Comparison of ENCODE assay signal across 16 cellular contexts in genomic region chr9:95770653-95771131, GRCh38.
DNase-seq lines count a peak whose midpoint lies in the region; ATAC-seq and TF ChIP-seq lines count a peak whose summit lies in the region.
"Had no signal": no experiment of that assay in that cellular context is flagged by ENCODE, and none has a peak within 500 bp of the region (broad histone marks: within the 10 kb centered on the region; RNA-seq: fewer than 3 reads in every experiment).

No MANE protein-coding gene starts in this region.

- no peak for TF ChIP-seq CTCF in gastroesophageal sphincter (IDR thresholded peaks at IDR 0.05)

- no peak for ATAC-seq in gastroesophageal sphincter
- ATAC-seq in activated CD8-positive, alpha-beta T cell treated with anti-CD3 and anti-CD28 coated beads, Interleukin-2, amount 10 ng/mL, durations not matched to agents 7 days and 5 days = no peak
- ATAC-seq: psoas muscle had no signal

- H3K4me1 Mint-ChIP-seq in activated CD8-positive, alpha-beta T cell treated with anti-CD3 and anti-CD28 coated beads, Interleukin-2, amount 10 ng/mL, durations not matched to agents 7 days and 5 days (ENCODE audit: low read depth) = peaks cover 20% of the 10 kb centered on the region
- H3K4me1 Mint-ChIP-seq: activated naive CD4-positive, alpha-beta T cell treated with anti-CD3 and anti-CD28 coated beads, Interleukin-2, amount 10 ng/mL, durations not matched to agents 7 days and 5 days; naive B cell had no signal

- H3K4me3 ChIP-seq in HUES48 (ENCODE audit: low read depth, low read length) = peak overlapping the region; percentile 44
- no peak overlapping the region for H3K4me3 ChIP-seq in stomach smooth muscle (ENCODE audit: low read length in 2 of 2)
- H3K4me3 ChIP-seq in gastroesophageal sphincter = no peak overlapping the region
- H3K4me3 ChIP-seq: psoas muscle had no signal

- H3K9ac ChIP-seq in HUES48 (ENCODE audit: low read depth, low read length) = no peak overlapping the region
- H3K9ac ChIP-seq in stomach smooth muscle (ENCODE audit: low read length in 2 of 2) = no peak overlapping the region

- CTCF ChIA-PET in activated CD8-positive, alpha-beta T cell treated with anti-CD3 and anti-CD28 coated beads, Interleukin-2, amount 10 ng/mL, durations not matched to agents 7 days and 5 days (lab: Charles Lee) = no interaction called here

- H3K4me3 Mint-ChIP-seq in activated CD8-positive, alpha-beta T cell treated with anti-CD3 and anti-CD28 coated beads, Interleukin-2, amount 10 ng/mL, durations not matched to agents 7 days and 5 days = no peak overlapping the region
- H3K4me3 Mint-ChIP-seq: activated naive CD4-positive, alpha-beta T cell treated with anti-CD3 and anti-CD28 coated beads, Interleukin-2, amount 10 ng/mL, durations not matched to agents 7 days and 5 days; naive B cell had no signal

- no peaks in the 10 kb centered on the region for H3K9me3 ChIP-seq in HUES48 (ENCODE audit: control insufficient read depth, insufficient read depth, low read length)
- H3K9me3 ChIP-seq in stomach smooth muscle (ENCODE audit: control insufficient read depth in 2 of 2, low read length in 2 of 2) = no peaks in the 10 kb centered on the region
- H3K9me3 ChIP-seq in gastroesophageal sphincter = no peaks in the 10 kb centered on the region
- H3K9me3 ChIP-seq: breast epithelium, left ventricle myocardium inferior, psoas muscle had no signal

- peaks cover 48% of the 10 kb centered on the region for H3K27me3 Mint-ChIP-seq in activated CD8-positive, alpha-beta T cell treated with anti-CD3 and anti-CD28 coated beads, Interleukin-2, amount 10 ng/mL, durations not matched to agents 7 days and 5 days (ENCODE audit: low read depth)

- H3K36me3 ChIP-seq in HUES48 (ENCODE audit: control insufficient read depth, insufficient read depth, low read length) (no peaks in the 10 kb centered on the region), stomach smooth muscle (ENCODE audit: control insufficient read depth in 2 of 2, insufficient read depth in 2 of 2, low read length in 2 of 2) (no peaks in the 10 kb centered on the region), gastroesophageal sphincter (no peaks in the 10 kb centered on the region)
- H3K36me3 ChIP-seq: breast epithelium, left ventricle myocardium inferior had no signal

- TF ChIP-seq EP300 in gastroesophageal sphincter (IDR thresholded peaks at IDR 0.05) = no peak

- H3K36me3 Mint-ChIP-seq in activated CD8-positive, alpha-beta T cell treated with anti-CD3 and anti-CD28 coated beads, Interleukin-2, amount 10 ng/mL, durations not matched to agents 7 days and 5 days (ENCODE audit: low read depth) = no peaks in the 10 kb centered on the region
- H3K36me3 Mint-ChIP-seq: activated naive CD4-positive, alpha-beta T cell treated with anti-CD3 and anti-CD28 coated beads, Interleukin-2, amount 10 ng/mL, durations not matched to agents 7 days and 5 days; naive B cell had no signal

- no peaks in the 10 kb centered on the region for H3K9me3 Mint-ChIP-seq in activated CD8-positive, alpha-beta T cell treated with anti-CD3 and anti-CD28 coated beads, Interleukin-2, amount 10 ng/mL, durations not matched to agents 7 days and 5 days (ENCODE audit: insufficient read depth)
- H3K9me3 Mint-ChIP-seq: activated naive CD4-positive, alpha-beta T cell treated with anti-CD3 and anti-CD28 coated beads, Interleukin-2, amount 10 ng/mL, durations not matched to agents 7 days and 5 days; naive B cell had no signal

- no peak overlapping the region for H3K27ac Mint-ChIP-seq in activated CD8-positive, alpha-beta T cell treated with anti-CD3 and anti-CD28 coated beads, Interleukin-2, amount 10 ng/mL, durations not matched to agents 7 days and 5 days
- H3K27ac Mint-ChIP-seq: activated naive CD4-positive, alpha-beta T cell treated with anti-CD3 and anti-CD28 coated beads, Interleukin-2, amount 10 ng/mL, durations not matched to agents 7 days and 5 days; naive B cell had no signal

- H3K4me1 ChIP-seq in HUES48 (ENCODE audit: control insufficient read depth, insufficient read depth, low read length) (peaks cover 52% of the 10 kb centered on the region), stomach smooth muscle (ENCODE audit: control insufficient read depth, insufficient read depth, low read length) (peaks cover 28% of the 10 kb centered on the region), gastroesophageal sphincter (peaks cover 0 to 26% (median 15%) of the 10 kb centered on the region in 3 donors)
- H3K4me1 ChIP-seq: breast epithelium, psoas muscle had no signal

- peak overlapping the region; percentile 71 for H3K27ac ChIP-seq in HUES48 (ENCODE audit: low read depth, low read length)
- peak overlapping the region; percentile 82 for H3K27ac ChIP-seq in stomach smooth muscle (ENCODE audit: low read length)
- H3K27ac ChIP-seq in gastroesophageal sphincter = peak overlapping the region in 1 of 4 donors; percentile 77
- H3K27ac ChIP-seq: breast epithelium, left ventricle myocardium inferior, psoas muscle had no signal

- peaks cover 10% of the 10 kb centered on the region; the same call in 1 of the 2 replicates for H3K27me3 ChIP-seq in HUES48 (ENCODE audit: control insufficient read depth, insufficient read depth, low read length)
- no peaks in the 10 kb centered on the region for H3K27me3 ChIP-seq in stomach smooth muscle (ENCODE audit: control insufficient read depth in 1 of 2, insufficient read depth in 2 of 2, low read length in 2 of 2)
- H3K27me3 ChIP-seq in gastroesophageal sphincter = no peaks in the 10 kb centered on the region
- H3K27me3 ChIP-seq: breast epithelium had no signal

- POLR2A ChIA-PET in activated CD8-positive, alpha-beta T cell treated with anti-CD3 and anti-CD28 coated beads, Interleukin-2, amount 10 ng/mL, durations not matched to agents 7 days and 5 days (lab: Charles Lee) = no interaction called here

- WGBS in gastroesophageal sphincter (ENCODE audit: low coverage in 1 of 2), 2 donors = 17 to 75% methylated on average over 1 to 3 of the region's 7 CpGs

- peak; percentile 46 for DNase-seq in SK-N-DZ (ENCODE audit: low spot score)
- peak; percentile 81 for DNase-seq in iPS-NIHi7 (ENCODE audit: extremely low spot score)
- DNase-seq in activated CD8-positive, alpha-beta T cell treated with anti-CD3 and anti-CD28 coated beads, Interleukin-2, amount 10 ng/mL, durations not matched to agents 7 days and 5 days = no peak
- DNase-seq in head of caudate nucleus = no peak
- DNase-seq: activated CD8-positive, alpha-beta memory T cell treated with anti-CD3 and anti-CD28 coated beads, Interleukin-2, amount 50 U/mL, for 48 hours; activated naive CD4-positive, alpha-beta T cell treated with anti-CD3 and anti-CD28 coated beads, Interleukin-2, amount 10 ng/mL, durations not matched to agents 7 days and 5 days; dorsolateral prefrontal cortex; hippocampal formation; left ventricle myocardium inferior; naive B cell; NCI-H2029 treated with DMSO at 0.1 percent for 48 hours; psoas muscle had no signal

- TF ChIP-seq POLR2A in gastroesophageal sphincter (IDR thresholded peaks at IDR 0.05) = no peak

- intact Hi-C loops in head of caudate nucleus (cut with DNase I) = no loop called here

Comparison
In these comparisons a context has a peak if more than half of its experiments do, and no peak if none do; other contexts are left out.
1. DNase-seq: peak in SK-N-DZ (single experiment) and iPS-NIHi7 (single experiment); none in activated CD8-positive, alpha-beta T cell treated with anti-CD3 and anti-CD28 coated beads, Interleukin-2, amount 10 ng/mL, durations not matched to agents 7 days and 5 days (single experiment) and head of caudate nucleus (0 of 42).